ENCODE assay signal across 1 cellular context in the genomic region with DNA sequence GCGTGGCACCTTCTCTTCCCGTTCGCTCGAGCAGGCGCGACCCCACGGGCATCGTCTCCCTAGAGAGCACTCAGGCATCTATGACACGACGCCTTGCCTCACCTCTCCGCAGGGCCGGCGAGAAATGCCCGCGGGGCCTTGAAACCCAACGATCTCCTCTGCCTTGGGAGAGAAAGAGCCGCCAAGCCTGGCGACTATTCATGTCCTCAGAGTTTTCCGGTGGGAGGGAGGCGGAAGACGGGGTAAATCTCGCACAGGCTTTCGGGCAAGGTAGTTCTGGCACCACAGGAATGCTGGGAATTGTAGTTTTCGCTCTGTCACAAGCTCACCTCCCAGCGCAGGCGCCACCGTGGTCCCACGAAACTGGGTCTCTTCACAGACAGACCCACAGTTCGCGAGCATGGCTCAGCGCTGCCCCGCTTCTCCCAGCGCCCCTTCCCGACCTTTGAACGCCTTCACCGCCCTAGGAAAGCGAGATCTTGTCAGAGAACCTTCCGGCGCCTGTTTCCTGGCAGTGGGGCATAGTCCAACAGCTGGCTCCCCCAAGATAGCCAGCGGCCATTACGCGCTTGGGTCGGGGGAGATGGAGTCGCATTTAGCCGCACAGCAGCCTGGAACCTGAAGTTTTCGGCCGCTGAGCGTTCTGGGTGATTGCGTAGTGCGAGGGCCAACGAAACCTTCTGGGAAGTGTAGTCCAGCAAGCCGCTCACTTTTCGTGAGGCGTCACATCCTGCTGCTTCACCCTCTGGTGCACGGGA.
TF ChIP-seq lines count a peak whose summit lies in the region.

A gene with protein sequence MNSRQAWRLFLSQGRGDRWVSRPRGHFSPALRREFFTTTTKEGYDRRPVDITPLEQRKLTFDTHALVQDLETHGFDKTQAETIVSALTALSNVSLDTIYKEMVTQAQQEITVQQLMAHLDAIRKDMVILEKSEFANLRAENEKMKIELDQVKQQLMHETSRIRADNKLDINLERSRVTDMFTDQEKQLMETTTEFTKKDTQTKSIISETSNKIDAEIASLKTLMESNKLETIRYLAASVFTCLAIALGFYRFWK (minus strand): TSS at position 597 of the 758 bp plus-strand sequence. CDS start 395 bp downstream, at position 202.

TF ChIP-seq in HepG2, 621 proteins besides CTCF, POLR2A, EP300 and RAD21 (continued from another document and continues in another):
- TF ChIP-seq, protein P1, sequence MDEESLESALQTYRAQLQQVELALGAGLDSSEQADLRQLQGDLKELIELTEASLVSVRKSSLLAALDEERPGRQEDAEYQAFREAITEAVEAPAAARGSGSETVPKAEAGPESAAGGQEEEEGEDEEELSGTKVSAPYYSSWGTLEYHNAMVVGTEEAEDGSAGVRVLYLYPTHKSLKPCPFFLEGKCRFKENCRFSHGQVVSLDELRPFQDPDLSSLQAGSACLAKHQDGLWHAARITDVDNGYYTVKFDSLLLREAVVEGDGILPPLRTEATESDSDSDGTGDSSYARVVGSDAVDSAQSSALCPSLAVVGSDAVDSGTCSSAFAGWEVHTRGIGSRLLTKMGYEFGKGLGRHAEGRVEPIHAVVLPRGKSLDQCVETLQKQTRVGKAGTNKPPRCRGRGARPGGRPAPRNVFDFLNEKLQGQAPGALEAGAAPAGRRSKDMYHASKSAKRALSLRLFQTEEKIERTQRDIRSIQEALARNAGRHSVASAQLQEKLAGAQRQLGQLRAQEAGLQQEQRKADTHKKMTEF (CRISPR knock-in tag; IDR thresholded peaks at IDR 0.05) = peak; percentile 99
- TF ChIP-seq ZNF256 (CRISPR knock-in tag; conservative IDR thresholded peaks at IDR 0.05) = no peak
- TF ChIP-seq, protein P2, sequence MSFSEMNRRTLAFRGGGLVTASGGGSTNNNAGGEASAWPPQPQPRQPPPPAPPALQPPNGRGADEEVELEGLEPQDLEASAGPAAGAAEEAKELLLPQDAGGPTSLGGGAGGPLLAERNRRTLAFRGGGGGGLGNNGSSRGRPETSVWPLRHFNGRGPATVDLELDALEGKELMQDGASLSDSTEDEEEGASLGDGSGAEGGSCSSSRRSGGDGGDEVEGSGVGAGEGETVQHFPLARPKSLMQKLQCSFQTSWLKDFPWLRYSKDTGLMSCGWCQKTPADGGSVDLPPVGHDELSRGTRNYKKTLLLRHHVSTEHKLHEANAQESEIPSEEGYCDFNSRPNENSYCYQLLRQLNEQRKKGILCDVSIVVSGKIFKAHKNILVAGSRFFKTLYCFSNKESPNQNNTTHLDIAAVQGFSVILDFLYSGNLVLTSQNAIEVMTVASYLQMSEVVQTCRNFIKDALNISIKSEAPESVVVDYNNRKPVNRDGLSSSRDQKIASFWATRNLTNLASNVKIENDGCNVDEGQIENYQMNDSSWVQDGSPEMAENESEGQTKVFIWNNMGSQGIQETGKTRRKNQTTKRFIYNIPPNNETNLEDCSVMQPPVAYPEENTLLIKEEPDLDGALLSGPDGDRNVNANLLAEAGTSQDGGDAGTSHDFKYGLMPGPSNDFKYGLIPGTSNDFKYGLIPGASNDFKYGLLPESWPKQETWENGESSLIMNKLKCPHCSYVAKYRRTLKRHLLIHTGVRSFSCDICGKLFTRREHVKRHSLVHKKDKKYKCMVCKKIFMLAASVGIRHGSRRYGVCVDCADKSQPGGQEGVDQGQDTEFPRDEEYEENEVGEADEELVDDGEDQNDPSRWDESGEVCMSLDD (CRISPR knock-in tag; IDR thresholded peaks at IDR 0.05; ENCODE audit: borderline replicate concordance) = peak; percentile 60; the same call in 1 of the 2 replicates
- no peak for TF ChIP-seq MLLT10 (CRISPR knock-in tag; IDR thresholded peaks at IDR 0.05)
- TF ChIP-seq NRL (CRISPR knock-in tag; IDR thresholded peaks at IDR 0.05; ENCODE audit: borderline replicate concordance) = peak; percentile 76; the same call in 1 of the 2 replicates
- TF ChIP-seq RORA (CRISPR knock-in tag; IDR thresholded peaks at IDR 0.05) = no peak
- no peak for TF ChIP-seq HIVEP1 (CRISPR knock-in tag; IDR thresholded peaks at IDR 0.05)
- peak; percentile 55; the same call in 1 of the 2 replicates for TF ChIP-seq MTA1 (CRISPR knock-in tag; IDR thresholded peaks at IDR 0.05; ENCODE audit: borderline replicate concordance)
- TF ChIP-seq ZFY (CRISPR knock-in tag; IDR thresholded peaks at IDR 0.05) = peak; percentile 89
- TF ChIP-seq, protein P3, sequence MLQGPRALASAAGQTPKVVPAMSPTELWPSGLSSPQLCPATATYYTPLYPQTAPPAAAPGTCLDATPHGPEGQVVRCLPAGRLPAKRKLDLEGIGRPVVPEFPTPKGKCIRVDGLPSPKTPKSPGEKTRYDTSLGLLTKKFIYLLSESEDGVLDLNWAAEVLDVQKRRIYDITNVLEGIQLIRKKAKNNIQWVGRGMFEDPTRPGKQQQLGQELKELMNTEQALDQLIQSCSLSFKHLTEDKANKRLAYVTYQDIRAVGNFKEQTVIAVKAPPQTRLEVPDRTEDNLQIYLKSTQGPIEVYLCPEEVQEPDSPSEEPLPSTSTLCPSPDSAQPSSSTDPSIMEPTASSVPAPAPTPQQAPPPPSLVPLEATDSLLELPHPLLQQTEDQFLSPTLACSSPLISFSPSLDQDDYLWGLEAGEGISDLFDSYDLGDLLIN (CRISPR knock-in tag; IDR thresholded peaks at IDR 0.05; ENCODE audit: borderline replicate concordance) = no peak
- peak; percentile 76 for TF ChIP-seq SPEN (CRISPR knock-in tag; IDR thresholded peaks at IDR 0.05; ENCODE audit: low read depth)
- TF ChIP-seq ZBTB42 (CRISPR knock-in tag; IDR thresholded peaks at IDR 0.05) = 0 out of 2 replicates have a peak, but pooled peaks have one; percentile 42
- TF ChIP-seq ZNF616 (CRISPR knock-in tag; IDR thresholded peaks at IDR 0.05; ENCODE audit: low read depth) = peak; percentile 21; the same call in 1 of the 2 replicates
- no peak for TF ChIP-seq NCOA5 (CRISPR knock-in tag; IDR thresholded peaks at IDR 0.05)
- TF ChIP-seq, protein P4, sequence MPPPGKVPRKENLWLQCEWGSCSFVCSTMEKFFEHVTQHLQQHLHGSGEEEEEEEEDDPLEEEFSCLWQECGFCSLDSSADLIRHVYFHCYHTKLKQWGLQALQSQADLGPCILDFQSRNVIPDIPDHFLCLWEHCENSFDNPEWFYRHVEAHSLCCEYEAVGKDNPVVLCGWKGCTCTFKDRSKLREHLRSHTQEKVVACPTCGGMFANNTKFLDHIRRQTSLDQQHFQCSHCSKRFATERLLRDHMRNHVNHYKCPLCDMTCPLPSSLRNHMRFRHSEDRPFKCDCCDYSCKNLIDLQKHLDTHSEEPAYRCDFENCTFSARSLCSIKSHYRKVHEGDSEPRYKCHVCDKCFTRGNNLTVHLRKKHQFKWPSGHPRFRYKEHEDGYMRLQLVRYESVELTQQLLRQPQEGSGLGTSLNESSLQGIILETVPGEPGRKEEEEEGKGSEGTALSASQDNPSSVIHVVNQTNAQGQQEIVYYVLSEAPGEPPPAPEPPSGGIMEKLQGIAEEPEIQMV (CRISPR knock-in tag; IDR thresholded peaks at IDR 0.05; ENCODE audit: low read depth) = no peak
- TF ChIP-seq ZNF83 (CRISPR knock-in tag; IDR thresholded peaks at IDR 0.05; ENCODE audit: borderline replicate concordance) = no peak
- TF ChIP-seq, protein P5, sequence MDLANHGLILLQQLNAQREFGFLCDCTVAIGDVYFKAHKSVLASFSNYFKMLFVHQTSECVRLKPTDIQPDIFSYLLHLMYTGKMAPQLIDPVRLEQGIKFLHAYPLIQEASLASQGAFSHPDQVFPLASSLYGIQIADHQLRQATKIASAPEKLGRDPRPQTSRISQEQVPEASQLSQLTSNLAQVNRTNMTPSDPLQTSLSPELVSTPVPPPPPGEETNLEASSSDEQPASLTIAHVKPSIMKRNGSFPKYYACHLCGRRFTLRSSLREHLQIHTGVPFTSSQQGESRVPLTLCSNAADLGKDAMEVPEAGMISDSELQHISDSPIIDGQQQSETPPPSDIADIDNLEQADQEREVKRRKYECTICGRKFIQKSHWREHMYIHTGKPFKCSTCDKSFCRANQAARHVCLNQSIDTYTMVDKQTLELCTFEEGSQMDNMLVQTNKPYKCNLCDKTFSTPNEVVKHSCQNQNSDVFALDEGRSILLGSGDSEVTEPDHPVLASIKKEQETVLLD (CRISPR knock-in tag; IDR thresholded peaks at IDR 0.05; ENCODE audit: low read depth) = 0 out of 2 replicates have a peak, but pooled peaks have one; percentile 51
- TF ChIP-seq TAF1 (CRISPR knock-in tag; IDR thresholded peaks at IDR 0.05) = peak; percentile 93
- TF ChIP-seq, protein P6, sequence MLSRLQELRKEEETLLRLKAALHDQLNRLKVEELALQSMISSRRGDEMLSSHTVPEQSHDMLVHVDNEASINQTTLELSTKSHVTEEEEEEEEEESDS (CRISPR knock-in tag; IDR thresholded peaks at IDR 0.05; ENCODE audit: borderline replicate concordance) = peak; percentile 68; the same call in 1 of the 2 replicates
- no peak for TF ChIP-seq NR1H2 (CRISPR knock-in tag; IDR thresholded peaks at IDR 0.05; ENCODE audit: borderline replicate concordance, low read depth)
- TF ChIP-seq KDM3A (CRISPR knock-in tag; IDR thresholded peaks at IDR 0.05; ENCODE audit: low read depth) = peak; percentile 28
- TF ChIP-seq ZNF30 (CRISPR knock-in tag; IDR thresholded peaks at IDR 0.05) = no peak
- TF ChIP-seq RFX3 (CRISPR knock-in tag; IDR thresholded peaks at IDR 0.05) = no peak
- TF ChIP-seq RXRA (CRISPR knock-in tag; IDR thresholded peaks at IDR 0.05) = peak; percentile 82; the same call in 1 of the 2 replicates
- TF ChIP-seq ZFAT (CRISPR knock-in tag; conservative IDR thresholded peaks at IDR 0.05) = 0 out of 2 replicates have a peak, but pooled peaks have one; percentile 56
- TF ChIP-seq, protein P7, sequence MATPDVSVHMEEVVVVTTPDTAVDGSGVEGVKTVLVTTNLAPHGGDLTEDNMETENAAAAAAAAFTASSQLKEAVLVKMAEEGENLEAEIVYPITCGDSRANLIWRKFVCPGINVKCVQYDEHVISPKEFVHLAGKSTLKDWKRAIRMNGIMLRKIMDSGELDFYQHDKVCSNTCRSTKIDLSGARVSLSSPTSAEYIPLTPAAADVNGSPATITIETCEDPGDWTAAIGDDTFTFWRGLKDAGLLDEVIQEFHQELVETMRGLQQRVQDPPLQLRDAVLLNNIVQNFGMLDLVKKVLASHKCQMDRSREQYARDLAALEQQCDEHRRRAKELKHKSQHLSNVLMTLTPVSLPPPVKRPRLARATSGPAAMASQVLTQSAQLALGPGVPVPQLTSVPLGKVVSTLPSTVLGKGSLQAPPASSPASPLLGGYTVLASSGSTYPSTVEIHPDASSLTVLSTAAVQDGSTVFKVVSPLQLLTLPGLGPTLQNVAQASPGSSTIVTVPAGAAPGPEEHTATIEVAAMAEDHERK (CRISPR knock-in tag; IDR thresholded peaks at IDR 0.05; ENCODE audit: low read depth) = peak; percentile 89
- TF ChIP-seq, protein P8, sequence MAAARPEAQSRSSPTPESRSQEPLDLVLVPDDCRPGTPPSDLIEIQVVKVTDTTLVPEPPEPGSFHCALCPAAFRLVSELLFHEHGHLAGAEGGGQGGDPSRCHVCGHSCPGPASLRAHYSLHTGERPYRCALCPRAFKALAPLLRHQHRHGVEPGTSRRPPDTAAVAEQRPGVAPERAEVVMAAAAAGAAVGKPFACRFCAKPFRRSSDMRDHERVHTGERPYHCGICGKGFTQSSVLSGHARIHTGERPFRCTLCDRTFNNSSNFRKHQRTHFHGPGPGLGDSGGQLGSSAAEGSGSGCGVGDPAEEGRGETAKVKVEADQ (CRISPR knock-in tag; IDR thresholded peaks at IDR 0.05; ENCODE audit: borderline replicate concordance) = 0 out of 2 replicates have a peak, but pooled peaks have one; percentile 44
- TF ChIP-seq ZFP37 (CRISPR knock-in tag; IDR thresholded peaks at IDR 0.05; ENCODE audit: borderline replicate concordance) = 0 out of 2 replicates have a peak, but pooled peaks have one; percentile 31
- peak; percentile 97 for TF ChIP-seq DMAP1 (CRISPR knock-in tag; IDR thresholded peaks at IDR 0.05)
- TF ChIP-seq ZNF230 (CRISPR knock-in tag; IDR thresholded peaks at IDR 0.05) = 0 out of 2 replicates have a peak, but pooled peaks have one; percentile 20
- TF ChIP-seq MYC (CRISPR knock-in tag; IDR thresholded peaks at IDR 0.05; ENCODE audit: borderline replicate concordance) = peak; percentile 65
- no peak for TF ChIP-seq ZNF562 (CRISPR knock-in tag; IDR thresholded peaks at IDR 0.05; ENCODE audit: borderline replicate concordance)
- 0 out of 2 replicates have a peak, but pooled peaks have one; percentile 19 for TF ChIP-seq KDM6A (CRISPR knock-in tag; IDR thresholded peaks at IDR 0.05; ENCODE audit: low read depth)
- TF ChIP-seq REPIN1 (CRISPR knock-in tag; IDR thresholded peaks at IDR 0.05; ENCODE audit: borderline replicate concordance, low read depth) = peak; percentile 82; the same call in 1 of the 2 replicates
- TF ChIP-seq, protein P9, sequence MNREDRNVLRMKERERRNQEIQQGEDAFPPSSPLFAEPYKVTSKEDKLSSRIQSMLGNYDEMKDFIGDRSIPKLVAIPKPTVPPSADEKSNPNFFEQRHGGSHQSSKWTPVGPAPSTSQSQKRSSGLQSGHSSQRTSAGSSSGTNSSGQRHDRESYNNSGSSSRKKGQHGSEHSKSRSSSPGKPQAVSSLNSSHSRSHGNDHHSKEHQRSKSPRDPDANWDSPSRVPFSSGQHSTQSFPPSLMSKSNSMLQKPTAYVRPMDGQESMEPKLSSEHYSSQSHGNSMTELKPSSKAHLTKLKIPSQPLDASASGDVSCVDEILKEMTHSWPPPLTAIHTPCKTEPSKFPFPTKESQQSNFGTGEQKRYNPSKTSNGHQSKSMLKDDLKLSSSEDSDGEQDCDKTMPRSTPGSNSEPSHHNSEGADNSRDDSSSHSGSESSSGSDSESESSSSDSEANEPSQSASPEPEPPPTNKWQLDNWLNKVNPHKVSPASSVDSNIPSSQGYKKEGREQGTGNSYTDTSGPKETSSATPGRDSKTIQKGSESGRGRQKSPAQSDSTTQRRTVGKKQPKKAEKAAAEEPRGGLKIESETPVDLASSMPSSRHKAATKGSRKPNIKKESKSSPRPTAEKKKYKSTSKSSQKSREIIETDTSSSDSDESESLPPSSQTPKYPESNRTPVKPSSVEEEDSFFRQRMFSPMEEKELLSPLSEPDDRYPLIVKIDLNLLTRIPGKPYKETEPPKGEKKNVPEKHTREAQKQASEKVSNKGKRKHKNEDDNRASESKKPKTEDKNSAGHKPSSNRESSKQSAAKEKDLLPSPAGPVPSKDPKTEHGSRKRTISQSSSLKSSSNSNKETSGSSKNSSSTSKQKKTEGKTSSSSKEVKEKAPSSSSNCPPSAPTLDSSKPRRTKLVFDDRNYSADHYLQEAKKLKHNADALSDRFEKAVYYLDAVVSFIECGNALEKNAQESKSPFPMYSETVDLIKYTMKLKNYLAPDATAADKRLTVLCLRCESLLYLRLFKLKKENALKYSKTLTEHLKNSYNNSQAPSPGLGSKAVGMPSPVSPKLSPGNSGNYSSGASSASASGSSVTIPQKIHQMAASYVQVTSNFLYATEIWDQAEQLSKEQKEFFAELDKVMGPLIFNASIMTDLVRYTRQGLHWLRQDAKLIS (CRISPR knock-in tag; IDR thresholded peaks at IDR 0.05) = peak; percentile 59; the same call in 1 of the 2 replicates
- TF ChIP-seq PCBP2 (optimal IDR thresholded peaks at IDR 0.05; ENCODE audit: low read depth, low read length, poor library complexity, severe bottlenecking) = no peak
- TF ChIP-seq ZNF878 (CRISPR knock-in tag; IDR thresholded peaks at IDR 0.05) = no peak
- TF ChIP-seq, protein P10, sequence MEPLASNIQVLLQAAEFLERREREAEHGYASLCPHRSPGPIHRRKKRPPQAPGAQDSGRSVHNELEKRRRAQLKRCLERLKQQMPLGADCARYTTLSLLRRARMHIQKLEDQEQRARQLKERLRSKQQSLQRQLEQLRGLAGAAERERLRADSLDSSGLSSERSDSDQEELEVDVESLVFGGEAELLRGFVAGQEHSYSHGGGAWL (CRISPR knock-in tag; IDR thresholded peaks at IDR 0.05) = peak; percentile 84
- peak; percentile 8; the same call in 1 of the 2 replicates for TF ChIP-seq TSC22D2 (CRISPR knock-in tag; IDR thresholded peaks at IDR 0.05; ENCODE audit: borderline replicate concordance)
